14 cellular contexts compared by ENCODE assay signal in genomic region chrX:39946822-39947221, GRCh38.
DNase-seq lines count a peak whose midpoint lies in the region; TF ChIP-seq lines count a peak whose summit lies in the region.
"Had no signal": no experiment of that assay in that cellular context is flagged by ENCODE, and none has a peak within 500 bp of the region (broad histone marks: within the 10 kb centered on the region; RNA-seq: fewer than 3 reads in every experiment).

No MANE protein-coding gene starts in this region.

- H3K27ac ChIP-seq in BLaER1 treated with 17β-estradiol and CSF1 and Interleukin-3, amounts not matched to agents 10 nM and 100 nM: peak overlapping the region in 8 of 11 experiments; percentile 2 to 71 (median 51); a peak in 13 of 22 replicates
- H3K27ac ChIP-seq in esophagus muscularis mucosa (replicated peaks in 1 of 4): no peak overlapping the region
- H3K27ac ChIP-seq: colonic mucosa had no signal

- peaks cover 4% of the 10 kb centered on the region for H3K9me3 Mint-ChIP-seq in activated T-helper 1 cell treated with anti-CD3 and anti-CD28 coated beads, Interleukin-12 subunit alpha, Interleukin-12 subunit beta, Interleukin-2, Interleukin-4 antibody, amounts not matched to agents 30 ng/mL and 10 ng/mL and 1 ng/mL, durations not matched to agents 14 hours and 24 hours and 36 hours

- TF ChIP-seq POLR2A in esophagus muscularis mucosa (IDR thresholded peaks at IDR 0.05; ENCODE audit: low read depth): no peak

- H3K36me3 Mint-ChIP-seq in activated T-helper 1 cell treated with anti-CD3 and anti-CD28 coated beads, Interleukin-12 subunit alpha, Interleukin-12 subunit beta, Interleukin-2, Interleukin-4 antibody, amounts not matched to agents 30 ng/mL and 10 ng/mL and 1 ng/mL, durations not matched to agents 14 hours and 24 hours and 36 hours (ENCODE audit: low read depth): peaks cover 5% of the 10 kb centered on the region

- intact Hi-C loops in activated T-helper 1 cell treated with anti-CD3 and anti-CD28 coated beads, Interleukin-12 subunit alpha, Interleukin-12 subunit beta, Interleukin-2, Interleukin-4 antibody, amounts not matched to agents 30 ng/mL and 10 ng/mL and 1 ng/mL, durations not matched to agents 14 hours and 24 hours and 36 hours (cut with micrococcal nuclease): no loop called here
- intact Hi-C loops in esophagus muscularis mucosa (cut with DNase I): no loop called here

- H3K4me2 ChIP-seq in BLaER1 treated with 17β-estradiol and CSF1 and Interleukin-3, amounts not matched to agents 10 nM and 100 nM: peak overlapping the region; percentile 37 to 83 (median 65)

- no peak for TF ChIP-seq CTCF in esophagus muscularis mucosa (IDR thresholded peaks at IDR 0.05)

- H3K36me3 ChIP-seq in BLaER1 treated with 17β-estradiol and CSF1 and Interleukin-3, amounts not matched to agents 10 nM and 100 nM: no peaks in the 10 kb centered on the region
- H3K36me3 ChIP-seq in esophagus muscularis mucosa: no peaks in the 10 kb centered on the region
- H3K36me3 ChIP-seq: colonic mucosa had no signal

- TF ChIP-seq EP300 in esophagus muscularis mucosa (IDR thresholded peaks at IDR 0.05): no peak

- no peaks in the 10 kb centered on the region for H3K27me3 Mint-ChIP-seq in activated T-helper 1 cell treated with anti-CD3 and anti-CD28 coated beads, Interleukin-12 subunit alpha, Interleukin-12 subunit beta, Interleukin-2, Interleukin-4 antibody, amounts not matched to agents 30 ng/mL and 10 ng/mL and 1 ng/mL, durations not matched to agents 14 hours and 24 hours and 36 hours (ENCODE audit: insufficient read depth)
- H3K27me3 Mint-ChIP-seq: naive thymus-derived CD4-positive, alpha-beta T cell had no signal

- no peak overlapping the region for H3K4me3 ChIP-seq in BLaER1 treated with 17β-estradiol and CSF1 and Interleukin-3, amounts not matched to agents 10 nM and 100 nM
- H3K4me3 ChIP-seq in esophagus muscularis mucosa: no peak overlapping the region
- H3K4me3 ChIP-seq: colonic mucosa had no signal

- peak; percentile 92 for DNase-seq in LHCN-M2 (ENCODE audit: low read depth)
- peak; percentile 2 for DNase-seq in brain pericyte (ENCODE audit: low read depth, low spot score)
- DNase-seq in myocyte (ENCODE audit: low read depth): peak; percentile 90
- no peak for DNase-seq in activated T-cell treated with anti-CD3 and anti-CD28 coated beads, Interleukin-2, amount 50 U/mL, for 48 hours
- DNase-seq in activated T-helper 1 cell treated with anti-CD3 and anti-CD28 coated beads, Interleukin-12 subunit alpha, Interleukin-12 subunit beta, Interleukin-2, Interleukin-4 antibody, amounts not matched to agents 30 ng/mL and 10 ng/mL and 1 ng/mL, durations not matched to agents 14 hours and 24 hours and 36 hours (ENCODE audit: low spot score): no peak
- no peak for DNase-seq in COLO829 (ENCODE audit: low spot score)
- no peak for DNase-seq in esophagus muscularis mucosa (ENCODE audit: extremely low spot score)
- DNase-seq: Caco-2; colonic mucosa; naive thymus-derived CD4-positive, alpha-beta T cell; NCI-H2029 treated with DMSO at 0.1 percent for 48 hours; stimulated activated CD4-positive, alpha-beta T cell treated with anti-CD3 and anti-CD28 coated beads, Interleukin-12 subunit alpha, Interleukin-12 subunit beta, amount 100 ng/mL, for 4 hours; T-helper 9 cell had no signal

- H3K27me3 ChIP-seq in BLaER1 treated with 17β-estradiol and CSF1 and Interleukin-3, amounts not matched to agents 10 nM and 100 nM: no peaks in the 10 kb centered on the region
- H3K27me3 ChIP-seq in esophagus muscularis mucosa: no peaks in the 10 kb centered on the region

- 87% methylated on average over 4 of the region's 4 CpGs for WGBS in esophagus muscularis mucosa

- no peak overlapping the region for H3K27ac Mint-ChIP-seq in activated T-helper 1 cell treated with anti-CD3 and anti-CD28 coated beads, Interleukin-12 subunit alpha, Interleukin-12 subunit beta, Interleukin-2, Interleukin-4 antibody, amounts not matched to agents 30 ng/mL and 10 ng/mL and 1 ng/mL, durations not matched to agents 14 hours and 24 hours and 36 hours

- no peak overlapping the region for H3K4me3 Mint-ChIP-seq in activated T-helper 1 cell treated with anti-CD3 and anti-CD28 coated beads, Interleukin-12 subunit alpha, Interleukin-12 subunit beta, Interleukin-2, Interleukin-4 antibody, amounts not matched to agents 30 ng/mL and 10 ng/mL and 1 ng/mL, durations not matched to agents 14 hours and 24 hours and 36 hours
- H3K4me3 Mint-ChIP-seq: naive thymus-derived CD4-positive, alpha-beta T cell had no signal

- H3K9ac ChIP-seq in BLaER1 treated with 17β-estradiol and CSF1 and Interleukin-3, amounts not matched to agents 10 nM and 100 nM: peak overlapping the region in 3 of 11 experiments; percentile 27 to 45 (median 43); a peak in 4 of 22 replicates

- H3K4me1 ChIP-seq in BLaER1 treated with 17β-estradiol and CSF1 and Interleukin-3, amounts not matched to agents 10 nM and 100 nM: peaks cover 28 to 52% (median 41%) of the 10 kb centered on the region in 10 experiments
- no peaks in the 10 kb centered on the region for H3K4me1 ChIP-seq in esophagus muscularis mucosa
- H3K4me1 ChIP-seq: Caco-2, colonic mucosa had no signal

- peaks cover 0 to 21% (median 9%) of the 10 kb centered on the region in 11 experiments; a peak in 11 of 22 replicates for H3K9me3 ChIP-seq in BLaER1 treated with 17β-estradiol and CSF1 and Interleukin-3, amounts not matched to agents 10 nM and 100 nM (replicated peaks in 1 of 11)
- peaks cover 0 to 14% (median 0%) of the 10 kb centered on the region in 4 donors for H3K9me3 ChIP-seq in esophagus muscularis mucosa
- H3K9me3 ChIP-seq: Caco-2, colonic mucosa had no signal

- peaks cover 16% of the 10 kb centered on the region for H3K4me1 Mint-ChIP-seq in activated T-helper 1 cell treated with anti-CD3 and anti-CD28 coated beads, Interleukin-12 subunit alpha, Interleukin-12 subunit beta, Interleukin-2, Interleukin-4 antibody, amounts not matched to agents 30 ng/mL and 10 ng/mL and 1 ng/mL, durations not matched to agents 14 hours and 24 hours and 36 hours (ENCODE audit: low read depth)

- no peaks in the 10 kb centered on the region for H4K20me1 ChIP-seq in BLaER1 treated with 17β-estradiol and CSF1 and Interleukin-3, amounts not matched to agents 10 nM and 100 nM

Comparison
In these comparisons a context has a peak if more than half of its experiments do, and no peak if none do; other contexts are left out.
1. H3K27ac ChIP-seq: peak in BLaER1 treated with 17β-estradiol and CSF1 and Interleukin-3, amounts not matched to agents 10 nM and 100 nM (8 of 11); none in esophagus muscularis mucosa (0 of 4).
2. DNase-seq: peak in LHCN-M2 (single experiment), brain pericyte (single experiment) and myocyte (single experiment); none in activated T-cell treated with anti-CD3 and anti-CD28 coated beads, Interleukin-2, amount 50 U/mL, for 48 hours (0 of 2), activated T-helper 1 cell treated with anti-CD3 and anti-CD28 coated beads, Interleukin-12 subunit alpha, Interleukin-12 subunit beta, Interleukin-2, Interleukin-4 antibody, amounts not matched to agents 30 ng/mL and 10 ng/mL and 1 ng/mL, durations not matched to agents 14 hours and 24 hours and 36 hours (single experiment), COLO829 (single experiment) and esophagus muscularis mucosa (single experiment).